ENCODE assay signal across 12 cellular contexts in the genomic region with DNA sequence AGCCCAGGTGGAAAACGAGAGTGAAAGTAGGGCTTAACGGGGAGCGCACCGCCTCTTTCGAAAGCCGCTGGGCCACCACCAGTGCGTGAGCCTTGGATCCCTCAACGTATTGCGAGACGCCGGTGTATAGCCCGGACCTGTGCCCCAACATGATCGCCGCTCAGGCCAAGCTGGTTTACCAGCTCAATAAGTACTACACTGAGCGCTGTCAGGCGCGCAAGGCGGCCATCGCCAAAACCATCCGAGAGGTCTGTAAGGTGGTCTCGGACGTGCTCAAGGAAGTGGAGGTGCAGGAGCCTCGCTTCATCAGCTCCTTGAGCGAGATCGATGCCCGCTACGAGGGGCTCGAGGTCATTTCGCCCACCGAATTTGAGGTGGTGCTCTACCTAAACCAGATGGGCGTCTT. TPM values are rescaled to one million over a fixed set of nuclear protein-coding genes. Genes with fewer than 3 reads are reported as not detected.
DNase-seq lines count a peak whose midpoint lies in the region; ATAC-seq and TF ChIP-seq lines count a peak whose summit lies in the region.
"Had no signal": no experiment of that assay in that cellular context is flagged by ENCODE, and none has a peak within 500 bp of the region (broad histone marks: within the 10 kb centered on the region; RNA-seq: fewer than 3 reads in every experiment).

No MANE protein-coding gene starts in this region.

- no peak for TF ChIP-seq POLR2A in erythroblast (IDR thresholded peaks at IDR 0.05; ENCODE audit: low read length)

- H3K9me3 ChIP-seq in ascending aorta (no peaks in the 10 kb centered on the region), neuron (ENCODE audit: low read length) (no peaks in the 10 kb centered on the region)
- H3K9me3 ChIP-seq: A549 had no signal

- H3K4me3 ChIP-seq in ACC112 (ENCODE audit: low read depth, low read length) = peak overlapping the region; percentile 78
- peak overlapping the region; percentile 18 to 51 for H3K4me3 ChIP-seq in ascending aorta
- H3K4me3 ChIP-seq in neuron (ENCODE audit: low read length) = peak overlapping the region; percentile 51
- H3K4me3 ChIP-seq: A549 had no signal

- H3K9me3 Mint-ChIP-seq in stimulated activated effector memory CD8-positive, alpha-beta T cell treated with anti-CD3 and anti-CD28 coated beads, Interleukin-12 subunit alpha, Interleukin-12 subunit beta, amount 100 ng/mL, for 72 hours = no peaks in the 10 kb centered on the region

- no peak overlapping the region for H2AFZ ChIP-seq in ACC112 (ENCODE audit: low read length, unreplicated experiment)
- H2AFZ ChIP-seq in neuron (ENCODE audit: low read depth, low read length) = peak overlapping the region; percentile 7

- H3K36me3 ChIP-seq in ACC112 (ENCODE audit: insufficient read depth, low read length) (0 out of 2 replicates have a peak, but pooled peaks cover 5% of the 10 kb centered on the region), ascending aorta (no peaks in the 10 kb centered on the region), neuron (ENCODE audit: insufficient read depth, low read length) (no peaks in the 10 kb centered on the region)

- peak; percentile 18 to 41 for ATAC-seq in left cardiac atrium
- ATAC-seq in stimulated activated effector memory CD8-positive, alpha-beta T cell treated with anti-CD3 and anti-CD28 coated beads, Interleukin-12 subunit alpha, Interleukin-12 subunit beta, amount 100 ng/mL, for 72 hours = no peak
- ATAC-seq: A549, foreskin keratinocyte had no signal

- H3K4me1 Mint-ChIP-seq in stimulated activated effector memory CD8-positive, alpha-beta T cell treated with anti-CD3 and anti-CD28 coated beads, Interleukin-12 subunit alpha, Interleukin-12 subunit beta, amount 100 ng/mL, for 72 hours = no peaks in the 10 kb centered on the region

- peaks cover 47% of the 10 kb centered on the region for H3K36me3 Mint-ChIP-seq in stimulated activated effector memory CD8-positive, alpha-beta T cell treated with anti-CD3 and anti-CD28 coated beads, Interleukin-12 subunit alpha, Interleukin-12 subunit beta, amount 100 ng/mL, for 72 hours

- H3K4me1 ChIP-seq in ACC112 (ENCODE audit: control insufficient read depth, insufficient read depth, low read length, unreplicated experiment) (no peaks in the 10 kb centered on the region), ascending aorta (no peaks in the 10 kb centered on the region), neuron (ENCODE audit: insufficient read depth, low read length) (peaks cover 41% of the 10 kb centered on the region)
- H3K4me1 ChIP-seq: foreskin keratinocyte had no signal

- peaks cover 82% of the 10 kb centered on the region for H3K79me2 ChIP-seq in ACC112 (ENCODE audit: control insufficient read depth, insufficient read depth, low read length, unreplicated experiment)

- H3K27ac ChIP-seq in ACC112 (ENCODE audit: low read depth, low read length) = peak overlapping the region; percentile 67
- no peak overlapping the region for H3K27ac ChIP-seq in ascending aorta
- H3K27ac ChIP-seq: A549, foreskin keratinocyte had no signal

- H3K27ac Mint-ChIP-seq in stimulated activated effector memory CD8-positive, alpha-beta T cell treated with anti-CD3 and anti-CD28 coated beads, Interleukin-12 subunit alpha, Interleukin-12 subunit beta, amount 100 ng/mL, for 72 hours = no peak overlapping the region

- intact Hi-C loops in ascending aorta (cut with DNase I) (loop anchor here (5.0 kb wide), 1 partner anchor 286 kb away; no protein-coding TSS in a partner anchor), left cardiac atrium (cut with DNase I) (no loop called here)

- H3K27me3 ChIP-seq in ACC112 (ENCODE audit: insufficient read depth, low read length) (no peaks in the 10 kb centered on the region), ascending aorta (no peaks in the 10 kb centered on the region), neuron (ENCODE audit: insufficient read depth, low read length) (peaks cover 28% of the 10 kb centered on the region)
- H3K27me3 ChIP-seq: foreskin keratinocyte had no signal

- no peak for TF ChIP-seq CTCF in ascending aorta (IDR thresholded peaks at IDR 0.05)

- H3K4me3 Mint-ChIP-seq in stimulated activated effector memory CD8-positive, alpha-beta T cell treated with anti-CD3 and anti-CD28 coated beads, Interleukin-12 subunit alpha, Interleukin-12 subunit beta, amount 100 ng/mL, for 72 hours = no peak overlapping the region

- no peak for DNase-seq in ascending aorta (ENCODE audit: low spot score in 2 of 2)
- DNase-seq in left cardiac atrium = peak; percentile 27
- no peak for DNase-seq in erythroblast (lab: John Stamatoyannopoulos, UW)
- no peak for DNase-seq in NCI-H1417 (lab: John Stamatoyannopoulos, UW)
- no peak for DNase-seq in stimulated activated effector memory CD8-positive, alpha-beta T cell treated with anti-CD3 and anti-CD28 coated beads, Interleukin-12 subunit alpha, Interleukin-12 subunit beta, amount 100 ng/mL, for 72 hours (ENCODE audit: low spot score in 2 of 2)
- DNase-seq in NCI-H2227 treated with DMSO at 0.1 percent for 48 hours (lab: John Stamatoyannopoulos, UW) = no peak
- DNase-seq: activated gamma-delta T cell treated with Interleukin-2 at 50 U/mL for 16 hours, foreskin keratinocyte had no signal

RNA-seq across cellular contexts. Expression of gene MAB21L2, which starts 0.9 kb away (rescaled TPM):
- not detected for total RNA-seq in ascending aorta
- total RNA-seq in left cardiac atrium = 1 to 10 TPM; 1.0 to 9.6 TPM
- total RNA-seq: foreskin keratinocyte, occipital lobe had no signal
